ENCODE assay signal across 33 cellular contexts in genomic region chr1:95575291-95575690, GRCh38.
DNase-seq lines count a peak whose midpoint lies in the region; ATAC-seq and TF ChIP-seq lines count a peak whose summit lies in the region.
"Had no signal": no experiment of that assay in that cellular context is flagged by ENCODE, and none has a peak within 500 bp of the region (broad histone marks: within the 10 kb centered on the region; RNA-seq: fewer than 3 reads in every experiment).

No MANE protein-coding gene starts in this region.

- no peak for TF ChIP-seq CTCF in LNCaP clone FGC (IDR thresholded peaks at IDR 0.05; ENCODE audit: control insufficient read depth, extremely low read depth, insufficient read depth)
- no peak for TF ChIP-seq CTCF in VCaP (conservative IDR thresholded peaks at IDR 0.05)
- no peak for TF ChIP-seq CTCF in prostate gland (IDR thresholded peaks at IDR 0.05)
- no peak for TF ChIP-seq CTCF in tibial nerve (IDR thresholded peaks at IDR 0.05)

- no peak for ATAC-seq in HG03135 (IDR thresholded peaks at IDR 0.05; ENCODE audit: unreplicated experiment)
- ATAC-seq: A549; CD8-positive, alpha-beta T cell had no signal

- no peak for TF ChIP-seq EP300 in tibial nerve (IDR thresholded peaks at IDR 0.05)

- H3K9me3 ChIP-seq in prostate gland: no peaks in the 10 kb centered on the region
- H3K9me3 ChIP-seq in tibial nerve: no peaks in the 10 kb centered on the region
- H3K9me3 ChIP-seq: A549; BE2C; BLaER1; BLaER1 treated with 17β-estradiol and CSF1 and Interleukin-3, amounts not matched to agents 10 nM and 100 nM; Caco-2 had no signal

- 46% methylated on average over 3 of the region's 3 CpGs for WGBS in prostate gland
- 91 to 94% methylated on average over 3 of the region's 3 CpGs for WGBS in tibial nerve, 2 donors

- H3K4me1 ChIP-seq in prostate gland (replicated peaks): no peaks in the 10 kb centered on the region
- no peaks in the 10 kb centered on the region for H3K4me1 ChIP-seq in tibial nerve
- H3K4me1 ChIP-seq: A549; BLaER1; BLaER1 treated with 17β-estradiol and CSF1 and Interleukin-3, amounts not matched to agents 10 nM and 100 nM; Caco-2 had no signal

- H3K36me3 ChIP-seq in prostate gland (no peaks in the 10 kb centered on the region), tibial nerve (no peaks in the 10 kb centered on the region)
- H3K36me3 ChIP-seq: BE2C; BLaER1; BLaER1 treated with 17β-estradiol and CSF1 and Interleukin-3, amounts not matched to agents 10 nM and 100 nM had no signal

- H3K27ac ChIP-seq in VCaP (peak overlapping the region; percentile 57), prostate gland (no peak overlapping the region), tibial nerve (no peak overlapping the region)
- H3K27ac ChIP-seq: 22Rv1; A549; BLaER1; BLaER1 treated with 17β-estradiol and CSF1 and Interleukin-3, amounts not matched to agents 10 nM and 100 nM; C4-2B had no signal

- intact Hi-C loops in prostate gland (cut with DNase I): no loop called here

- no peak overlapping the region for H3K4me3 ChIP-seq in LNCaP clone FGC (ENCODE audit: low read depth, low read length)
- H3K4me3 ChIP-seq in prostate gland: no peak overlapping the region
- no peak overlapping the region for H3K4me3 ChIP-seq in tibial nerve
- H3K4me3 ChIP-seq: A549; BLaER1; BLaER1 treated with 17β-estradiol and CSF1 and Interleukin-3, amounts not matched to agents 10 nM and 100 nM had no signal

- TF ChIP-seq POLR2A in prostate gland (IDR thresholded peaks at IDR 0.05) (no peak), tibial nerve (IDR thresholded peaks at IDR 0.05) (no peak)

- H3K27me3 ChIP-seq in prostate gland (replicated peaks; ENCODE audit: insufficient read depth) (no peaks in the 10 kb centered on the region), tibial nerve (no peaks in the 10 kb centered on the region)
- H3K27me3 ChIP-seq: BE2C; BLaER1; BLaER1 treated with 17β-estradiol and CSF1 and Interleukin-3, amounts not matched to agents 10 nM and 100 nM had no signal

- DNase-seq in NCI-H345 (lab: John Stamatoyannopoulos, UW) (peak; percentile 6), NCI-H345 treated with DMSO at 0.1 percent for 48 hours (lab: John Stamatoyannopoulos, UW; ENCODE audit: unreplicated experiment) (no peak), LNCaP clone FGC (ENCODE audit: low read depth) (peak; percentile 90), prostate gland (ENCODE audit: low spot score) (peak; percentile 14), kidney glomerular epithelial cell (lab: John Stamatoyannopoulos, UW) (no peak), tibial nerve (ENCODE audit: low spot score in 2 of 2) (no peak)
- DNase-seq: 8988T; ACHN; AML-193; BE2C; C1 segment of cervical spinal cord; Caco-2; Calu3; CD4-positive, alpha-beta memory T cell; CD4-positive, alpha-beta T cell; CD4-positive, CD25-positive, alpha-beta regulatory T cell; CD8-positive, alpha-beta memory T cell; CD8-positive, alpha-beta T cell; COR-L47; DMS 273 treated with DMSO at 0.1 percent for 48 hours; DMS153; DMS53; DMS79; DMS79 treated with DMSO at 0.1 percent for 48 hours; DND-41; EL had no signal

Comparison
In these comparisons a context has a peak if more than half of its experiments do, and no peak if none do; other contexts are left out.
1. DNase-seq: peak in NCI-H345 (single experiment), LNCaP clone FGC (single experiment) and prostate gland (single experiment); none in NCI-H345 treated with DMSO at 0.1 percent for 48 hours (single experiment), kidney glomerular epithelial cell (single experiment) and tibial nerve (0 of 2).